ENCODE assay signal across 19 cellular contexts in genomic region chr5:93598141-93598996, GRCh38. TPM values are rescaled to one million over a fixed set of nuclear protein-coding genes. Genes with fewer than 3 reads are reported as not detected.
DNase-seq lines count a peak whose midpoint lies in the region; ATAC-seq and TF ChIP-seq lines count a peak whose summit lies in the region.
"Had no signal": no experiment of that assay in that cellular context is flagged by ENCODE, and none has a peak within 500 bp of the region (broad histone marks: within the 10 kb centered on the region; RNA-seq: fewer than 3 reads in every experiment).

No MANE protein-coding gene starts in this region.

- no peak overlapping the region for H3K4ac ChIP-seq in neuronal stem cell (ENCODE audit: low read length)

- H3K9me3 ChIP-seq in AG04450 (ENCODE audit: control insufficient read depth, insufficient read depth, low read length) = peaks cover 33% of the 10 kb centered on the region
- H3K9me3 ChIP-seq in endodermal cell (ENCODE audit: control insufficient read depth, low read length) = peaks cover 1% of the 10 kb centered on the region
- H3K9me3 ChIP-seq in neuronal stem cell (replicated peaks in 1 of 2; ENCODE audit: control insufficient read depth in 2 of 2, insufficient read depth in 1 of 2, low read depth in 1 of 2, low read length in 2 of 2) = peaks cover 4 to 19% of the 10 kb centered on the region in 2 donors
- peaks cover 7% of the 10 kb centered on the region for H3K9me3 ChIP-seq in T-helper 17 cell (ENCODE audit: control insufficient read depth, low read length, poor library complexity, severe bottlenecking)
- H3K9me3 ChIP-seq in BE2C = no peaks in the 10 kb centered on the region
- H3K9me3 ChIP-seq: SJCRH30, uterus had no signal

- H3K27ac ChIP-seq in AG04450 (ENCODE audit: low read depth, low read length) (peak overlapping the region; percentile 11), endodermal cell (ENCODE audit: low read depth, low read length) (peak overlapping the region; percentile 88), neuronal stem cell (replicated peaks; ENCODE audit: low read length) (no peak overlapping the region)
- H3K27ac ChIP-seq: SJCRH30, skin epidermis, uterus had no signal

- no peak overlapping the region for H4K91ac ChIP-seq in neuronal stem cell (ENCODE audit: low read depth, low read length, poor library complexity)

- no peak overlapping the region for H2BK5ac ChIP-seq in neuronal stem cell (ENCODE audit: low read length)

- no peak overlapping the region for H4K8ac ChIP-seq in neuronal stem cell (ENCODE audit: low read depth, low read length)

- POLR2A ChIA-PET in AG04450 (lab: Yijun Ruan, JAX) = no interaction called here

- H3K36me3 ChIP-seq in endodermal cell (ENCODE audit: control insufficient read depth, insufficient read depth, low read length) (no peaks in the 10 kb centered on the region), neuronal stem cell (replicated peaks in 1 of 2; ENCODE audit: control insufficient read depth in 2 of 2, insufficient read depth in 2 of 2, low read length in 2 of 2) (peaks cover 4 to 25% of the 10 kb centered on the region in 2 donors), BE2C (peaks cover 14% of the 10 kb centered on the region)
- H3K36me3 ChIP-seq: uterus had no signal

- CTCF ChIA-PET in AG04450 (lab: Charles Lee) = interaction anchor here (0.5 to 1.3 kb wide), 2 partner anchors 203 to 262 kb away, joined by 5 to 7 read pairs; no protein-coding TSS in a partner anchor

- no peaks in the 10 kb centered on the region for H3K27me3 ChIP-seq in AG04450 (ENCODE audit: control insufficient read depth, insufficient read depth, low read length)
- peaks cover 100% of the 10 kb centered on the region for H3K27me3 ChIP-seq in endodermal cell (ENCODE audit: control insufficient read depth, insufficient read depth, low read length, poor library complexity, severe bottlenecking)
- H3K27me3 ChIP-seq in neuronal stem cell (ENCODE audit: control insufficient read depth in 3 of 3, insufficient read depth in 3 of 3, low read depth in 1 of 3, low read length in 3 of 3) = peaks cover 0 to 75% (median 19%) of the 10 kb centered on the region in 3 experiments
- H3K27me3 ChIP-seq in BE2C = no peaks in the 10 kb centered on the region
- H3K27me3 ChIP-seq: SJCRH30, uterus had no signal

- peak overlapping the region; percentile 17 for H2AFZ ChIP-seq in neuronal stem cell (ENCODE audit: low read length)

- H3K4me3 ChIP-seq in AG04450 (ENCODE audit: low read depth, low read length) = no peak overlapping the region
- no peak overlapping the region for H3K4me3 ChIP-seq in NB4 (ENCODE audit: low read depth, low read length)
- no peak overlapping the region for H3K4me3 ChIP-seq in endodermal cell (ENCODE audit: low read length)
- peak overlapping the region in 1 of 2 donors; percentile 35 for H3K4me3 ChIP-seq in neuronal stem cell (ENCODE audit: low read length in 2 of 2)
- no peak overlapping the region for H3K4me3 ChIP-seq in BE2C (ENCODE audit: low read depth, low read length)
- H3K4me3 ChIP-seq: SJCRH30, skin epidermis, uterus had no signal

- TF ChIP-seq POLR2A in NB4 (IDR thresholded peaks at IDR 0.05; ENCODE audit: extremely low read depth, insufficient read length) = no peak

- peaks cover 3% of the 10 kb centered on the region for H3K79me1 ChIP-seq in neuronal stem cell (ENCODE audit: low read depth, low read length)

- H2BK12ac ChIP-seq in neuronal stem cell (ENCODE audit: low read length) = no peak overlapping the region

- peak overlapping the region; percentile 40 for H3K4me2 ChIP-seq in neuronal stem cell (ENCODE audit: insufficient read depth, low read length, poor library complexity, severe bottlenecking)

- no peak overlapping the region for H3K9ac ChIP-seq in endodermal cell (ENCODE audit: extremely low read depth, low read length, poor library complexity, severe bottlenecking)
- H3K9ac ChIP-seq in neuronal stem cell (ENCODE audit: low read depth, low read length, poor library complexity) = no peak overlapping the region

- no peak overlapping the region for H2BK120ac ChIP-seq in neuronal stem cell (ENCODE audit: low read depth, low read length)

- DNase-seq in AG04450 (ENCODE audit: low read depth, low spot score) = no peak
- peak; percentile 28 for DNase-seq in NB4 (ENCODE audit: low read depth)
- no peak for DNase-seq in endodermal cell
- no peak for DNase-seq in neuronal stem cell (ENCODE audit: low spot score)
- DNase-seq in SW 1271 (lab: John Stamatoyannopoulos, UW) = no peak
- DNase-seq in T-helper 17 cell = no peak
- DNase-seq in BE2C = no peak
- DNase-seq: activated CD4-positive, alpha-beta memory T cell treated with anti-CD3 and anti-CD28 coated beads for 36 hours; activated naive CD8-positive, alpha-beta T cell treated with anti-CD3 and anti-CD28 coated beads for 36 hours; activated T-cell treated with anti-CD3 and anti-CD28 coated beads, Interleukin-2, amount 50 U/mL, for 4 hours; foreskin melanocyte; MV-4-11; NCI-H2171 treated with DMSO at 0.1 percent for 48 hours; nucleus accumbens; SJCRH30; uterus had no signal

- no peaks in the 10 kb centered on the region for H3K9me3 Mint-ChIP-seq in endodermal cell
- H3K9me3 Mint-ChIP-seq: stimulated activated memory B cell treated with anti-CD40 and anti-IgM and Interleukin-4, amounts not matched to agents 10 μg/mL and 1 μg/mL and 100 μg/mL, for 72 hours had no signal

- H3K23ac ChIP-seq in neuronal stem cell (ENCODE audit: low read depth, low read length, poor library complexity) = no peak overlapping the region

- H3K27me3 Mint-ChIP-seq in endodermal cell (ENCODE audit: insufficient read depth) (no peaks in the 10 kb centered on the region), T-helper 17 cell (peaks cover 42% of the 10 kb centered on the region)
- H3K27me3 Mint-ChIP-seq: activated naive CD8-positive, alpha-beta T cell treated with anti-CD3 and anti-CD28 coated beads for 36 hours had no signal

- no peak overlapping the region for H3K14ac ChIP-seq in neuronal stem cell (ENCODE audit: low read length)

- TF ChIP-seq CTCF in AG04450 (IDR thresholded peaks at IDR 0.05; ENCODE audit: low read depth, low read length) (no peak), NB4 (IDR thresholded peaks at IDR 0.05; ENCODE audit: low read depth, low read length) (no peak), endodermal cell (conservative IDR thresholded peaks at IDR 0.05) (no peak), BE2C (IDR thresholded peaks at IDR 0.05; ENCODE audit: low read depth, low read length) (no peak)

- ATAC-seq in T-helper 17 cell = no peak
- no peak for ATAC-seq in GM19452 (IDR thresholded peaks at IDR 0.05; ENCODE audit: unreplicated experiment)
- ATAC-seq: activated T-cell treated with anti-CD3 and anti-CD28 coated beads, Interleukin-2, amount 50 U/mL, for 4 hours; stimulated activated memory B cell treated with anti-CD40 and anti-IgM and Interleukin-4, amounts not matched to agents 10 μg/mL and 1 μg/mL and 100 μg/mL, for 72 hours had no signal

- H3K18ac ChIP-seq in neuronal stem cell (ENCODE audit: low read length) = peak overlapping the region; percentile 53

- no peak overlapping the region for H2BK15ac ChIP-seq in neuronal stem cell (ENCODE audit: low read length)

- no peaks in the 10 kb centered on the region for H3K36me3 Mint-ChIP-seq in endodermal cell (ENCODE audit: low read depth)
- no peaks in the 10 kb centered on the region for H3K36me3 Mint-ChIP-seq in T-helper 17 cell (ENCODE audit: low read depth)
- H3K36me3 Mint-ChIP-seq: stimulated activated memory B cell treated with anti-CD40 and anti-IgM and Interleukin-4, amounts not matched to agents 10 μg/mL and 1 μg/mL and 100 μg/mL, for 72 hours had no signal

- H3K4me3 Mint-ChIP-seq in endodermal cell = no peak overlapping the region
- no peak overlapping the region for H3K4me3 Mint-ChIP-seq in T-helper 17 cell
- H3K4me3 Mint-ChIP-seq: activated CD4-positive, alpha-beta memory T cell treated with anti-CD3 and anti-CD28 coated beads for 36 hours; activated naive CD8-positive, alpha-beta T cell treated with anti-CD3 and anti-CD28 coated beads for 36 hours; activated T-cell treated with anti-CD3 and anti-CD28 coated beads, Interleukin-2, amount 50 U/mL, for 4 hours; stimulated activated memory B cell treated with anti-CD40 and anti-IgM and Interleukin-4, amounts not matched to agents 10 μg/mL and 1 μg/mL and 100 μg/mL, for 72 hours had no signal

- peaks cover 15% of the 10 kb centered on the region for H3K4me1 ChIP-seq in endodermal cell (ENCODE audit: control insufficient read depth, insufficient read depth, low read length)
- peaks cover 14 to 34% of the 10 kb centered on the region in 2 donors for H3K4me1 ChIP-seq in neuronal stem cell (ENCODE audit: control insufficient read depth in 2 of 2, insufficient read depth in 1 of 2, low read depth in 1 of 2, low read length in 2 of 2)
- H3K4me1 ChIP-seq in BE2C = no peaks in the 10 kb centered on the region
- H3K4me1 ChIP-seq: SJCRH30, uterus had no signal

- H2AK5ac ChIP-seq in neuronal stem cell (ENCODE audit: low read depth, low read length) = no peak overlapping the region

- H3K4me1 Mint-ChIP-seq in endodermal cell = peaks cover 32% of the 10 kb centered on the region
- H3K4me1 Mint-ChIP-seq in T-helper 17 cell = peaks cover 3% of the 10 kb centered on the region
- H3K4me1 Mint-ChIP-seq: stimulated activated memory B cell treated with anti-CD40 and anti-IgM and Interleukin-4, amounts not matched to agents 10 μg/mL and 1 μg/mL and 100 μg/mL, for 72 hours had no signal

- 8 to 12% methylated on average over 8 to 28 of the region's 28 CpGs for WGBS in endodermal cell (ENCODE audit: insufficient coverage in 1 of 2, insufficient read length in 1 of 2), 2 experiments
- WGBS in neuronal stem cell (ENCODE audit: extremely low coverage in 2 of 2, insufficient read length in 2 of 2, insufficient replicate concordance in 1 of 2), 2 donors = no CpG with 5 or more reads among the region's 28 CpGs

- H3K27ac Mint-ChIP-seq in endodermal cell = no peak overlapping the region
- H3K27ac Mint-ChIP-seq in T-helper 17 cell = no peak overlapping the region
- H3K27ac Mint-ChIP-seq: activated CD4-positive, alpha-beta memory T cell treated with anti-CD3 and anti-CD28 coated beads for 36 hours; activated naive CD8-positive, alpha-beta T cell treated with anti-CD3 and anti-CD28 coated beads for 36 hours; stimulated activated memory B cell treated with anti-CD40 and anti-IgM and Interleukin-4, amounts not matched to agents 10 μg/mL and 1 μg/mL and 100 μg/mL, for 72 hours had no signal

RNA-seq across cellular contexts. Expression of gene NR2F1, which starts 15.3 kb away (rescaled TPM):
- polyA plus RNA-seq in AG04450 (2011; rRNA removed) = 47.9 and 65.5 TPM in 2 replicates
- 63.1 and 83.0 TPM in 2 replicates for polyA minus RNA-seq in AG04450 (2011; rRNA and poly(A)+ RNA removed)
- total RNA-seq in endodermal cell = under 1 TPM in 1 of 2 donors, not detected in 1; 0.22 TPM
- 304 TPM for polyA plus RNA-seq in endodermal cell (2013, experiment 1 of 2)
- polyA plus RNA-seq in endodermal cell (2013, experiment 2 of 2) = 263 TPM
- polyA plus RNA-seq in neuronal stem cell (2013, experiment 1 of 2) = 63.6 TPM
- 66.2 TPM for polyA plus RNA-seq in neuronal stem cell (2013, experiment 2 of 2)
- not detected for total RNA-seq in T-helper 17 cell
- 13.1 TPM for polyA plus RNA-seq in BE2C (2012; ENCODE audit: insufficient read depth, insufficient read length, low read depth)
- total RNA-seq: activated CD4-positive, alpha-beta memory T cell treated with anti-CD3 and anti-CD28 coated beads for 36 hours; activated naive CD8-positive, alpha-beta T cell treated with anti-CD3 and anti-CD28 coated beads for 36 hours had no signal

RNA-seq across cellular contexts. Expression of gene NR2F1-AS1, which starts 17.4 kb away (rescaled TPM):
- 25.5 and 29.9 TPM in 2 replicates for polyA plus RNA-seq in AG04450 (2011; rRNA removed)
- 17.1 and 19.4 TPM in 2 replicates for polyA minus RNA-seq in AG04450 (2011; rRNA and poly(A)+ RNA removed)
- 1 to 10 TPM; 1.4 to 3.3 TPM for total RNA-seq in endodermal cell
- 37.1 TPM for polyA plus RNA-seq in endodermal cell (2013, experiment 1 of 2)
- 26.7 TPM for polyA plus RNA-seq in endodermal cell (2013, experiment 2 of 2)
- polyA plus RNA-seq in neuronal stem cell (2013, experiment 1 of 2) = 12.0 TPM
- polyA plus RNA-seq in neuronal stem cell (2013, experiment 2 of 2) = 12.9 TPM
- total RNA-seq in T-helper 17 cell = not detected
- 2.7 TPM for polyA plus RNA-seq in BE2C (2012; ENCODE audit: insufficient read depth, insufficient read length, low read depth)
- total RNA-seq: activated CD4-positive, alpha-beta memory T cell treated with anti-CD3 and anti-CD28 coated beads for 36 hours; activated naive CD8-positive, alpha-beta T cell treated with anti-CD3 and anti-CD28 coated beads for 36 hours; activated T-cell treated with anti-CD3 and anti-CD28 coated beads, Interleukin-2, amount 50 U/mL, for 4 hours had no signal
